In genomic region chrX:110401142-110401541, GRCh38 we compare ENCODE assay signal across 25 cellular contexts. TPM values are rescaled to one million over a fixed set of nuclear protein-coding genes. Genes with fewer than 3 reads are reported as not detected.
DNase-seq lines count a peak whose midpoint lies in the region; ATAC-seq and TF ChIP-seq lines count a peak whose summit lies in the region.
"Had no signal": no experiment of that assay in that cellular context is flagged by ENCODE, and none has a peak within 500 bp of the region (broad histone marks: within the 10 kb centered on the region; RNA-seq: fewer than 3 reads in every experiment).

No MANE protein-coding gene starts in this region.

- no peak for ATAC-seq in gastroesophageal sphincter
- ATAC-seq: activated CD8-positive, alpha-beta T cell treated with anti-CD3 and anti-CD28 coated beads, Interleukin-2, amount 10 ng/mL, durations not matched to agents 7 days and 5 days; activated T-cell treated with anti-CD3 and anti-CD28 coated beads, Interleukin-2, amount 50 U/mL, for 72 hours; natural killer cell; SK-N-SH treated with all-trans-retinoic acid at 6 μM for 48 hours had no signal

- H3K27me3 Mint-ChIP-seq in activated naive CD4-positive, alpha-beta T cell treated with anti-CD3 and anti-CD28 coated beads for 36 hours (ENCODE audit: low read depth) = no peaks in the 10 kb centered on the region
- no peaks in the 10 kb centered on the region for H3K27me3 Mint-ChIP-seq in neural crest cell (ENCODE audit: low read depth)
- H3K27me3 Mint-ChIP-seq: progenitor cell of endocrine pancreas had no signal

- no peak overlapping the region for H3K27ac Mint-ChIP-seq in activated naive CD4-positive, alpha-beta T cell treated with anti-CD3 and anti-CD28 coated beads for 36 hours
- H3K27ac Mint-ChIP-seq in neural crest cell (ENCODE audit: unreplicated experiment) = peak overlapping the region; percentile 63
- H3K27ac Mint-ChIP-seq: activated CD8-positive, alpha-beta T cell treated with anti-CD3 and anti-CD28 coated beads, Interleukin-2, amount 10 ng/mL, durations not matched to agents 7 days and 5 days; CD8-positive, alpha-beta memory T cell; natural killer cell; progenitor cell of endocrine pancreas had no signal

- H3K27ac ChIP-seq in HEK293 (ENCODE audit: extremely low read depth, low read depth, low read length) = no peak overlapping the region
- H3K27ac ChIP-seq in gastroesophageal sphincter = no peak overlapping the region
- H3K27ac ChIP-seq: dorsolateral prefrontal cortex, suprapubic skin had no signal

- H3K4me1 ChIP-seq in HEK293 (ENCODE audit: control insufficient read depth, insufficient read depth, low read length) = no peaks in the 10 kb centered on the region
- H3K4me1 ChIP-seq in gastroesophageal sphincter = no peaks in the 10 kb centered on the region

- H3K4me1 Mint-ChIP-seq in activated naive CD4-positive, alpha-beta T cell treated with anti-CD3 and anti-CD28 coated beads for 36 hours (ENCODE audit: low read depth) = no peaks in the 10 kb centered on the region
- peaks cover 8% of the 10 kb centered on the region for H3K4me1 Mint-ChIP-seq in neural crest cell
- H3K4me1 Mint-ChIP-seq: CD8-positive, alpha-beta memory T cell; natural killer cell had no signal

- 0 out of 2 replicates have a peak, but pooled peaks have one; percentile 14 for TF ChIP-seq CTCF in HEK293 (tag by site-specific recombination; IDR thresholded peaks at IDR 0.05)
- TF ChIP-seq CTCF in neural crest cell (conservative IDR thresholded peaks at IDR 0.05) = no peak
- no peak for TF ChIP-seq CTCF in gastroesophageal sphincter (IDR thresholded peaks at IDR 0.05)

- no peak for TF ChIP-seq EP300 in gastroesophageal sphincter (IDR thresholded peaks at IDR 0.05)

- H3K36me3 Mint-ChIP-seq in activated naive CD4-positive, alpha-beta T cell treated with anti-CD3 and anti-CD28 coated beads for 36 hours (ENCODE audit: low read depth) = no peaks in the 10 kb centered on the region
- no peaks in the 10 kb centered on the region for H3K36me3 Mint-ChIP-seq in neural crest cell (ENCODE audit: low read depth)
- H3K36me3 Mint-ChIP-seq: CD8-positive, alpha-beta memory T cell; natural killer cell had no signal

- WGBS in gastroesophageal sphincter (ENCODE audit: low coverage in 1 of 2), 2 donors = 83% methylated on average over 1 of the region's 3 CpGs; no CpG with 5 or more reads in 1 of the 2 donors

- peak; percentile 10 for DNase-seq in activated naive CD4-positive, alpha-beta T cell treated with anti-CD3 and anti-CD28 coated beads for 36 hours
- no peak for DNase-seq in activated naive CD4-positive, alpha-beta T cell treated with Interleukin-2 at 50 U/mL for 16 hours
- peak; percentile 59 for DNase-seq in OCI-M1 (lab: John Stamatoyannopoulos, UW)
- no peak for DNase-seq in neural crest cell (ENCODE audit: low read depth, low spot score)
- DNase-seq in C1 segment of cervical spinal cord (lab: John Stamatoyannopoulos, UW) = no peak
- no peak for DNase-seq in putamen (ENCODE audit: low spot score)
- DNase-seq: activated CD8-positive, alpha-beta T cell treated with anti-CD3 and anti-CD28 coated beads, Interleukin-2, amount 10 ng/mL, durations not matched to agents 7 days and 5 days; activated T-cell treated with anti-CD3 and anti-CD28 coated beads, Interleukin-2, amount 50 U/mL, for 72 hours; CD8-positive, alpha-beta memory T cell; DMS79 treated with DMSO at 0.1 percent for 48 hours; dorsolateral prefrontal cortex; HFFc6; natural killer cell; NCI-H2029 treated with DMSO at 0.1 percent for 48 hours; NCI-H524 treated with DMSO at 0.1 percent for 48 hours; small intestine; stimulated activated CD4-positive, alpha-beta T cell treated with anti-CD3 and anti-CD28 coated beads, Interleukin-4, amount 100 ng/mL, for 4 hours; stimulated activated CD8-positive, alpha-beta memory T cell treated with anti-CD3 and anti-CD28 coated beads, Interleukin-4, amount 100 ng/mL, for 48 hours had no signal

- H3K4me3 ChIP-seq in HEK293 (ENCODE audit: low read depth, low read length) = no peak overlapping the region
- H3K4me3 ChIP-seq in gastroesophageal sphincter = no peak overlapping the region
- H3K4me3 ChIP-seq: dorsolateral prefrontal cortex, suprapubic skin had no signal

- no peaks in the 10 kb centered on the region for H3K27me3 ChIP-seq in gastroesophageal sphincter
- H3K27me3 ChIP-seq: suprapubic skin had no signal

- POLR2A ChIA-PET in HEK293 (lab: Yijun Ruan, JAX) = no interaction called here

- H3K9me3 ChIP-seq in HEK293 (ENCODE audit: control insufficient read depth, insufficient read depth, low read depth, low read length) (no peaks in the 10 kb centered on the region), gastroesophageal sphincter (no peaks in the 10 kb centered on the region)
- H3K9me3 ChIP-seq: suprapubic skin had no signal

- H3K4me3 Mint-ChIP-seq in activated naive CD4-positive, alpha-beta T cell treated with anti-CD3 and anti-CD28 coated beads for 36 hours = no peak overlapping the region
- no peak overlapping the region for H3K4me3 Mint-ChIP-seq in neural crest cell
- H3K4me3 Mint-ChIP-seq: activated CD8-positive, alpha-beta T cell treated with anti-CD3 and anti-CD28 coated beads, Interleukin-2, amount 10 ng/mL, durations not matched to agents 7 days and 5 days; activated T-cell treated with anti-CD3 and anti-CD28 coated beads, Interleukin-2, amount 50 U/mL, for 72 hours; CD8-positive, alpha-beta memory T cell; HFFc6; natural killer cell had no signal

- no peak for TF ChIP-seq POLR2A in gastroesophageal sphincter (IDR thresholded peaks at IDR 0.05)

- H3K9me3 Mint-ChIP-seq in activated naive CD4-positive, alpha-beta T cell treated with anti-CD3 and anti-CD28 coated beads for 36 hours = no peaks in the 10 kb centered on the region
- H3K9me3 Mint-ChIP-seq in neural crest cell = no peaks in the 10 kb centered on the region
- H3K9me3 Mint-ChIP-seq: activated T-cell treated with anti-CD3 and anti-CD28 coated beads, Interleukin-2, amount 50 U/mL, for 72 hours; HFFc6; natural killer cell had no signal

- intact Hi-C loops in activated naive CD4-positive, alpha-beta T cell treated with anti-CD3 and anti-CD28 coated beads for 36 hours (cut with micrococcal nuclease) = no loop called here

- no peaks in the 10 kb centered on the region for H3K36me3 ChIP-seq in HEK293 (ENCODE audit: control insufficient read depth in 2 of 2, insufficient read depth in 1 of 2, low read length in 2 of 2)
- H3K36me3 ChIP-seq in gastroesophageal sphincter = no peaks in the 10 kb centered on the region
- H3K36me3 ChIP-seq: suprapubic skin had no signal

- CTCF ChIA-PET in activated naive CD4-positive, alpha-beta T cell treated with anti-CD3 and anti-CD28 coated beads for 36 hours (lab: Charles Lee) = interaction anchor here (0.9 to 1.1 kb wide), 2 partner anchors 238 to 256 kb away, joined by 3 read pairs; no protein-coding TSS in a partner anchor
- CTCF ChIA-PET in HEK293 (lab: Yijun Ruan, JAX) = interaction anchor here (0.7 to 22.1 kb wide), 2 partner anchors 10 to 239 kb away, joined by 4 to 576 read pairs; no protein-coding TSS in a partner anchor

TF ChIP-seq in HEK293, 187 proteins besides CTCF, POLR2A, EP300 and RAD21:
- TF ChIP-seq HOXA7 (CRISPR knock-in tag; IDR thresholded peaks at IDR 0.05; ENCODE audit: borderline replicate concordance) = no peak
- TF ChIP-seq ZNF423 (tag by site-specific recombination; IDR thresholded peaks at IDR 0.05) = no peak
- TF ChIP-seq GLI4 (tag by site-specific recombination; IDR thresholded peaks at IDR 0.05) = no peak
- TF ChIP-seq ZNF768 (tag by site-specific recombination; IDR thresholded peaks at IDR 0.05) = no peak
- no peak for TF ChIP-seq ZFP69B (tag by site-specific recombination; IDR thresholded peaks at IDR 0.05)
- no peak for TF ChIP-seq ZNF10 (tag by site-specific recombination; IDR thresholded peaks at IDR 0.05)
- TF ChIP-seq BCL11B (tag by site-specific recombination; IDR thresholded peaks at IDR 0.05; ENCODE audit: low read depth) = no peak
- no peak for TF ChIP-seq ZNF248 (tag by site-specific recombination; IDR thresholded peaks at IDR 0.05)
- TF ChIP-seq ZNF366 (tag by site-specific recombination; conservative IDR thresholded peaks at IDR 0.05) = no peak
- TF ChIP-seq ZNF19 (tag by site-specific recombination; IDR thresholded peaks at IDR 0.05; ENCODE audit: low read depth) = no peak
- no peak for TF ChIP-seq TCF7L2 (IDR thresholded peaks at IDR 0.05; ENCODE audit: borderline replicate concordance, low read depth, low read length)

RNA-seq across cellular contexts. Expression of gene RTL9, which starts 42.5 kb away (rescaled TPM):
- not detected for total RNA-seq in activated naive CD4-positive, alpha-beta T cell treated with anti-CD3 and anti-CD28 coated beads for 36 hours
- total RNA-seq in neural crest cell (0.30 and 0.37 TPM in 2 replicates), gastroesophageal sphincter (under 1 TPM in 2 of 4 donors, not detected in 2; under 0.01 to 0.07 TPM)
- total RNA-seq: activated CD8-positive, alpha-beta T cell treated with anti-CD3 and anti-CD28 coated beads, Interleukin-2, amount 10 ng/mL, durations not matched to agents 7 days and 5 days; CD8-positive, alpha-beta memory T cell; lung microvascular endothelial cell; MCF 10A; natural killer cell had no signal

Comparison
In these comparisons a context has a peak if more than half of its experiments do, and no peak if none do; other contexts are left out.
1. DNase-seq: peak in activated naive CD4-positive, alpha-beta T cell treated with anti-CD3 and anti-CD28 coated beads for 36 hours (single experiment) and OCI-M1 (single experiment); none in activated naive CD4-positive, alpha-beta T cell treated with Interleukin-2 at 50 U/mL for 16 hours (single experiment), neural crest cell (single experiment), C1 segment of cervical spinal cord (0 of 14) and putamen (single experiment).